Comparison of ENCODE assay signal across 8 cellular contexts in the genomic region with DNA sequence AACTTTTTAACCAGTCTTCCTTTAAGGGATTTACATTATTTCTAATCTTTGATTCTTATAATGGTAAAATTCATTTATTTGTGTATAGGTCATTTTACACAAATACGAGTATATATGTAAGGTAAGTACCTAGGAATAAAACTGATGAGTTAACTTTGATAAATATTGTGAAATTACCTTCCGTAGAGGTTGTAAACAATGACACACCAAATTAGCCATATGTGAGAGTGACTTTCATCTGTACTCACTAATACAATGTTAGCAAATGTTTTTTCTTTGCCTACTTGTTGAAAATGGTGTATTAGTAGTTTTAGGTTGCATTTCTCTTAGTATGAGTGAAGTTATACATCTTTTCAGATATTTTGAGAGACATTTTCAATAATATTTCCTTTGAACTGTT. TPM values are rescaled to one million over a fixed set of nuclear protein-coding genes. Genes with fewer than 3 reads are reported as not detected.
"Had no signal": no experiment of that assay in that cellular context is flagged by ENCODE, and none has a peak within 500 bp of the region (broad histone marks: within the 10 kb centered on the region; RNA-seq: fewer than 3 reads in every experiment).

No MANE protein-coding gene starts in this region.

- DNase-seq: H9, HCEC 1CT, KBM-7 had no signal

- H3K27ac Mint-ChIP-seq: GM23338, H9, IgD-negative memory B cell had no signal

- H3K4me3 ChIP-seq: GM23338 had no signal

- ATAC-seq: GM23338, HepG2 had no signal

- H3K4me3 Mint-ChIP-seq: GM23338, H9, IgD-negative memory B cell had no signal

- H3K27ac ChIP-seq: HL-60 had no signal

- H3K27me3 Mint-ChIP-seq: IgD-negative memory B cell had no signal

- H3K4me1 Mint-ChIP-seq: GM23338, H9, IgD-negative memory B cell had no signal

RNA-seq across cellular contexts. Expression of a gene that starts 42.6 kb away (rescaled TPM):
- total RNA-seq: HepG2, HT1080 had no signal
